9 cellular contexts compared by ENCODE assay signal in the genomic region with DNA sequence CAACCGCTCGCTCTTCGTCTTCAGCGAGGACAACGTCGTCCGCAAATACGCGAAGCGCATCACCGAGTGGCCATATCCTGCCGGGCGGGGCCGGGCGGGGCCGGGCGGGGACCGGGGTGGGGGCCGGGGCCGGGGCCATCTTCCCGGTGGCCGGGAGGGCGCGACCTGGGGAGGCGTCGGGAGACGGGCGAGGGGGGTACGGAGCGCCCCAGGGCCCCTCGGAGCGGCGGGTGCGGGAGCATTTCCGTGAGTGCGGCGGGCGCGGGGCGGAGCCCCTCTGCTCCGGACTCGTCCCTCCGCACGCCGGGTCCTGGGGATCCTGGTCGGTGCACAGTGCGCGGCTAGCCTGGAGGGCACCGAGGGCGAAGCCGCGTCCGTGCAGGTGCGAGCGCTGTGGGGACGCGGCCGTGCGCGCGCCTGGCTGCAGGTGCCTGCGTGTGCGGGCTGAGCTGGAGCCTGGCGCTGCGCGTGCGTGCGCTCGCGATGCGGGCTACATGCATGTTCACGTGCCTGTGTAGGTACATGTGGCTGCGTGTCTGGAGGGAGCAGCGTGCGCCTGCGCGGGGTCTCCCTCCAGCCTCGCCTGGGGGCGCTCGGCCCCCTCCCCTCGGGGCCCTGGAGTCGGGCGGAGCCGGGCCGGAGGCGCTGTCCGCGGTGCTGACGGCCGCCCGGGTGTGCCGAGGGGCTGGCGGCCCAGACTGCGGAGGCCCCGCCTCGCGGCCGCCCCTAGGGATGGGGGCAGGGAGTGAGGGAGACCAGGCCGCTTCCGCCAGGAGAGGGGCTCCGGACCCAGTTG. TPM values are rescaled to one million over a fixed set of nuclear protein-coding genes. Genes with fewer than 3 reads are reported as not detected.
DNase-seq lines count a peak whose midpoint lies in the region; ATAC-seq and TF ChIP-seq lines count a peak whose summit lies in the region.
"Had no signal": no experiment of that assay in that cellular context is flagged by ENCODE, and none has a peak within 500 bp of the region (broad histone marks: within the 10 kb centered on the region; RNA-seq: fewer than 3 reads in every experiment).

No MANE protein-coding gene starts in this region.

- H3F3A ChIP-seq in GM23338 (replicated peaks; ENCODE audit: low read depth), result no peaks in the 10 kb centered on the region

- H3K27me3 Mint-ChIP-seq in GM23338 (ENCODE audit: insufficient read depth, low read depth, poor library complexity) (peaks cover 20% of the 10 kb centered on the region), naive B cell (peaks cover 27 to 60% (median 49%) of the 10 kb centered on the region in 3 donors)

- H3K4me1 ChIP-seq in GM23338 (ENCODE audit: insufficient read depth) (no peaks in the 10 kb centered on the region; the same call in 1 of the 2 replicates), endocrine pancreas (ENCODE audit: control insufficient read depth, insufficient read depth, low read length) (no peaks in the 10 kb centered on the region)

- CTCF ChIA-PET in RWPE1 (lab: Yijun Ruan, JAX), result no interaction called here

- peaks cover 6% of the 10 kb centered on the region; the same call in 2 of the 3 replicates for H3K36me3 Mint-ChIP-seq in GM23338 (ENCODE audit: low read depth)
- no peaks in the 10 kb centered on the region for H3K36me3 Mint-ChIP-seq in naive B cell

- peak; percentile 90 for DNase-seq in GM23338 (ENCODE audit: low spot score)
- peak; percentile 57 for DNase-seq in RWPE1 (ENCODE audit: low spot score)
- peak; percentile 31 for DNase-seq in naive B cell
- no peak for DNase-seq in ureter (ENCODE audit: low spot score)
- no peak for DNase-seq in GOT3 (lab: John Stamatoyannopoulos, UW)
- no peak for DNase-seq in cerebellar nuclear complex (lab: John Stamatoyannopoulos, UW)

- H3K27ac ChIP-seq in GM23338 (ENCODE audit: low read depth), result no peak overlapping the region
- H3K27ac ChIP-seq in RWPE1, result no peak overlapping the region

- H3K4me1 Mint-ChIP-seq in GM23338 (peaks cover 4% of the 10 kb centered on the region), naive B cell (peaks cover 0 to 4% (median 3%) of the 10 kb centered on the region in 3 donors)
- H3K4me1 Mint-ChIP-seq: IgD-negative memory B cell had no signal

- no peaks in the 10 kb centered on the region for H3K9me3 ChIP-seq in endocrine pancreas (ENCODE audit: control insufficient read depth, low read length)

- peak overlapping the region; percentile 45; the same call in 2 of the 3 replicates for H3K4me3 Mint-ChIP-seq in GM23338
- H3K4me3 Mint-ChIP-seq in naive B cell, result no peak overlapping the region

- H2AFZ ChIP-seq in GM23338, result no peak overlapping the region

- peak overlapping the region; percentile 47 for H3K9ac ChIP-seq in endocrine pancreas (ENCODE audit: control insufficient read depth, insufficient read depth, low read length)

- ATAC-seq in GM23338, result peak; percentile 84
- peak; percentile 23 to 33 for ATAC-seq in naive B cell (ENCODE audit: low read depth in 2 of 2)
- no peak for ATAC-seq in GM21390 (IDR thresholded peaks at IDR 0.05; ENCODE audit: unreplicated experiment)

- H3K27ac Mint-ChIP-seq in GM23338, result no peak overlapping the region
- no peak overlapping the region for H3K27ac Mint-ChIP-seq in naive B cell
- H3K27ac Mint-ChIP-seq: IgD-negative memory B cell had no signal

- H3K9me2 ChIP-seq in GM23338 (ENCODE audit: insufficient read depth), result no peaks in the 10 kb centered on the region

- H3K27me3 ChIP-seq in GM23338 (ENCODE audit: insufficient read depth), result peaks cover 16% of the 10 kb centered on the region; the same call in 1 of the 2 replicates
- no peaks in the 10 kb centered on the region for H3K27me3 ChIP-seq in endocrine pancreas (ENCODE audit: control insufficient read depth, insufficient read depth, low read length)

- H4K20me1 ChIP-seq in GM23338 (replicated peaks; ENCODE audit: insufficient read depth), result peaks cover 8% of the 10 kb centered on the region; the same call in 1 of the 2 replicates

- H3K4me2 ChIP-seq in GM23338, result peak overlapping the region; percentile 79

- POLR2A ChIA-PET in RWPE1 (lab: Yijun Ruan, JAX; ENCODE audit: low non-redundant PET), result no interaction called here

- peak in 1 of 2 experiments; percentile 34; a peak in 2 of 4 replicates for TF ChIP-seq CTCF in GM23338 (conservative IDR thresholded peaks at IDR 0.05; ENCODE audit: low read depth in 2 of 2)
- no peak for TF ChIP-seq CTCF in RWPE1 (conservative IDR thresholded peaks at IDR 0.05; ENCODE audit: low read depth)

- peak overlapping the region; percentile 56 for H3K4me3 ChIP-seq in GM23338
- no peak overlapping the region for H3K4me3 ChIP-seq in endocrine pancreas (ENCODE audit: control insufficient read depth, insufficient read depth, low read length)

- H3K9me3 Mint-ChIP-seq in GM23338, result peaks cover 3% of the 10 kb centered on the region
- peaks cover 0 to 8% (median 4%) of the 10 kb centered on the region in 7 donors for H3K9me3 Mint-ChIP-seq in naive B cell

- H3K79me2 ChIP-seq in GM23338 (replicated peaks; ENCODE audit: insufficient read depth), result no peaks in the 10 kb centered on the region

- H3K36me3 ChIP-seq in GM23338 (ENCODE audit: insufficient read depth) (no peaks in the 10 kb centered on the region), endocrine pancreas (ENCODE audit: control insufficient read depth, insufficient read depth, low read length) (no peaks in the 10 kb centered on the region)

TF ChIP-seq in GM23338, 12 proteins besides CTCF, POLR2A, EP300 and RAD21 (continues in another document):
- TF ChIP-seq ZNF331 (CRISPR knock-in tag; IDR thresholded peaks at IDR 0.05; ENCODE audit: low read depth) (no peak), EZH2 (IDR thresholded peaks at IDR 0.05; ENCODE audit: low read depth, unreplicated experiment) (no peak), NANOG (IDR thresholded peaks at IDR 0.05; ENCODE audit: borderline replicate concordance) (no peak), JUNB (IDR thresholded peaks at IDR 0.05; ENCODE audit: unreplicated experiment) (no peak), STAT1 (IDR thresholded peaks at IDR 0.05; ENCODE audit: unreplicated experiment) (no peak), EZH2phosphoT487 (IDR thresholded peaks at IDR 0.05; ENCODE audit: unreplicated experiment) (no peak), POLR2AphosphoS5 (IDR thresholded peaks at IDR 0.05; ENCODE audit: low read depth) (no peak), ZNF114 (CRISPR knock-in tag; IDR thresholded peaks at IDR 0.05) (no peak), CREB1 (CRISPR knock-in tag; IDR thresholded peaks at IDR 0.05; ENCODE audit: low read depth) (peak; percentile 41; the same call in 1 of the 2 replicates)
- TF ChIP-seq, protein P1, sequence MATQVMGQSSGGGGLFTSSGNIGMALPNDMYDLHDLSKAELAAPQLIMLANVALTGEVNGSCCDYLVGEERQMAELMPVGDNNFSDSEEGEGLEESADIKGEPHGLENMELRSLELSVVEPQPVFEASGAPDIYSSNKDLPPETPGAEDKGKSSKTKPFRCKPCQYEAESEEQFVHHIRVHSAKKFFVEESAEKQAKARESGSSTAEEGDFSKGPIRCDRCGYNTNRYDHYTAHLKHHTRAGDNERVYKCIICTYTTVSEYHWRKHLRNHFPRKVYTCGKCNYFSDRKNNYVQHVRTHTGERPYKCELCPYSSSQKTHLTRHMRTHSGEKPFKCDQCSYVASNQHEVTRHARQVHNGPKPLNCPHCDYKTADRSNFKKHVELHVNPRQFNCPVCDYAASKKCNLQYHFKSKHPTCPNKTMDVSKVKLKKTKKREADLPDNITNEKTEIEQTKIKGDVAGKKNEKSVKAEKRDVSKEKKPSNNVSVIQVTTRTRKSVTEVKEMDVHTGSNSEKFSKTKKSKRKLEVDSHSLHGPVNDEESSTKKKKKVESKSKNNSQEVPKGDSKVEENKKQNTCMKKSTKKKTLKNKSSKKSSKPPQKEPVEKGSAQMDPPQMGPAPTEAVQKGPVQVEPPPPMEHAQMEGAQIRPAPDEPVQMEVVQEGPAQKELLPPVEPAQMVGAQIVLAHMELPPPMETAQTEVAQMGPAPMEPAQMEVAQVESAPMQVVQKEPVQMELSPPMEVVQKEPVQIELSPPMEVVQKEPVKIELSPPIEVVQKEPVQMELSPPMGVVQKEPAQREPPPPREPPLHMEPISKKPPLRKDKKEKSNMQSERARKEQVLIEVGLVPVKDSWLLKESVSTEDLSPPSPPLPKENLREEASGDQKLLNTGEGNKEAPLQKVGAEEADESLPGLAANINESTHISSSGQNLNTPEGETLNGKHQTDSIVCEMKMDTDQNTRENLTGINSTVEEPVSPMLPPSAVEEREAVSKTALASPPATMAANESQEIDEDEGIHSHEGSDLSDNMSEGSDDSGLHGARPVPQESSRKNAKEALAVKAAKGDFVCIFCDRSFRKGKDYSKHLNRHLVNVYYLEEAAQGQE (IDR thresholded peaks at IDR 0.05; ENCODE audit: unreplicated experiment), result peak; percentile 96

RNA-seq across cellular contexts. Expression of a gene that starts 0.8 kb away (rescaled TPM):
- total RNA-seq in GM23338 (2014; rRNA removed; shearing (Covaris generic)), result 8.0 and 10.4 TPM in 2 replicates
- polyA plus RNA-seq in GM23338 (2016; fragmentation: Nextera tagmentation; extraction: Ambion mirVana) (1.1 and 1.2 TPM in 2 replicates), naive B cell (ENCODE audit: low read depth in 6 of 6) (not detected)
- total RNA-seq in ureter, result 0.23 TPM
- polyA plus RNA-seq: IgD-negative memory B cell had no signal

Comparison
In these comparisons a context has a peak if more than half of its experiments do, and no peak if none do; other contexts are left out.
1. DNase-seq: peak in GM23338 (single experiment), RWPE1 (single experiment) and naive B cell (single experiment); none in ureter (single experiment), GOT3 (single experiment) and cerebellar nuclear complex (0 of 2).